21 cellular contexts compared by ENCODE assay signal in genomic region chr11:22733849-22734248, GRCh38.
"Had no signal": no experiment of that assay in that cellular context is flagged by ENCODE, and none has a peak within 500 bp of the region (broad histone marks: within the 10 kb centered on the region; RNA-seq: fewer than 3 reads in every experiment).

No MANE protein-coding gene starts in this region.

- H3K4me3 Mint-ChIP-seq: IgD-negative memory B cell had no signal

- FAIRE-seq: K562 had no signal

- H3K27ac Mint-ChIP-seq: IgD-negative memory B cell had no signal

- H3K4me3 ChIP-seq: K562, SJSA1, SK-N-MC had no signal

- H3K9me3 ChIP-seq: SJSA1 had no signal

- H3K27ac ChIP-seq: KMS-11, RWPE1, SJSA1, SK-N-MC had no signal

- H3K4me1 ChIP-seq: SJSA1 had no signal

- H3K36me3 ChIP-seq: SJSA1 had no signal

- ATAC-seq: K562, Panc1, PC-3 had no signal

- H3K27me3 Mint-ChIP-seq: IgD-negative memory B cell had no signal

- H3K36me3 Mint-ChIP-seq: IgD-negative memory B cell had no signal

- H3K9me3 Mint-ChIP-seq: IgD-negative memory B cell had no signal

- H3K4me1 Mint-ChIP-seq: IgD-negative memory B cell had no signal

- DNase-seq: Kasumi-1, MM.1S, NCI-H1048, NCI-H1105, NCI-H1436 treated with DMSO at 0.1 percent for 48 hours, NCI-H1694, NCI-H2029 treated with DMSO at 0.1 percent for 48 hours, NCI-H226, NCI-H446, NCI-H510A, NCI-H524 treated with DMSO at 0.1 percent for 48 hours, NCI-H774, PC-3, SHP77 treated with DMSO at 0.1 percent for 48 hours had no signal

- H3K9ac ChIP-seq: KMS-11 had no signal
